Comparison of ENCODE assay signal across 8 cellular contexts in the genomic region with DNA sequence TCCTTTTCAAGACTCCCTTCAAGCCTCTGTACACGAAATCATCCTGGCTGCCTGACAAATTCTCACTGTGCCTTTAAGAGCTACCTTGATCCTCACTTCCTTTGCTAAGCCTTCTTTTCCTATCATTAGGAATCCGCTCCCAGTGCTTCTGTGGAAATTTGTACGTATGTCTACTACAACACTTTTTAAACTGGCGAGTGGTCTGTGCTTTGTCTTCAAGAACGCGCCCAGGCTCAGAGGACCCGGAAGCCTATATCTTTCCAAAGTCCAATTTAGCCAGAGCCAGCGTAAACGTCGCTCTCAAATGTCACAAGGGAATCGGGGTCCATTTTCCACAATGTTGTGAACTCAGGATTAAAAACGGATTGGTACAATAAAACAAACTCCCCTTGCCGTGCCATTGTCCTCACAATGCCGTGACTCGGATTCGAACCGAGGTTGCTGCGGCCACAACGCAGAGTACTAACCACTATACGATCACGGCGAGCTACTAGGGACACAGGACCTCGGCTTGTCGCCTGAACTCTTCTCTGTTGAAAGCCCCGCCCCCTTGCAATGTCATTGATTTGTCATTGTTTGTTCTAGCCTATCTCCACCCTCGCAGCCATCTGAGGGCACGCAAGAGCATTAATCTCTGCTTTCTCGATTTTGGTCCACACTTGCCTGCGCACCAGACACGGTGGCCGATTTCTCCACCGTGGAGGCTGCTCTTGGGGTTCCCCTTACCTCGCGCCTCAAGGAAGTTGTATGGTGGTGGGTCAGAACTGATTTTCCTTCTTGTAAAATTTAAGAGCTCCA.
DNase-seq lines count a peak whose midpoint lies in the region; ATAC-seq lines count a peak whose summit lies in the region.

No MANE protein-coding gene starts in this region.

- H3K4me3 ChIP-seq in iPS-11a (ENCODE audit: low read depth, low read length) (peak overlapping the region; percentile 96), skeletal muscle cell (ENCODE audit: low read depth, low read length) (peak overlapping the region; percentile 71)

- ATAC-seq in GM18499 (IDR thresholded peaks at IDR 0.05; ENCODE audit: insufficient read depth, unreplicated experiment) (peak; percentile 25), HG02938 (IDR thresholded peaks at IDR 0.05; ENCODE audit: unreplicated experiment) (peak; percentile 48)

- DNase-seq in NCI-H2029 (lab: John Stamatoyannopoulos, UW), result peak; percentile 75
- DNase-seq in T-helper 9 cell, result peak; percentile 94
- peak; percentile 94 for DNase-seq in astrocyte of the hippocampus (ENCODE audit: low read depth, low spot score)
- DNase-seq in skeletal muscle cell (ENCODE audit: low read depth), result peak; percentile 91
- DNase-seq in cortex of kidney (lab: John Stamatoyannopoulos, UW), result no peak
